14 cellular contexts compared by ENCODE assay signal in genomic region chr5:27474054-27474323, GRCh38.
DNase-seq lines count a peak whose midpoint lies in the region; ATAC-seq, FAIRE-seq and TF ChIP-seq lines count a peak whose summit lies in the region.
"Had no signal": no experiment of that assay in that cellular context is flagged by ENCODE, and none has a peak within 500 bp of the region (broad histone marks: within the 10 kb centered on the region; RNA-seq: fewer than 3 reads in every experiment).

No MANE protein-coding gene starts in this region.

- ATAC-seq in GM23338 (no peak), GM21515 (IDR thresholded peaks at IDR 0.05; ENCODE audit: unreplicated experiment) (no peak), HG02571 (IDR thresholded peaks at IDR 0.05; ENCODE audit: unreplicated experiment) (no peak)
- ATAC-seq: left cardiac atrium had no signal

- H3K9me3 Mint-ChIP-seq in GM23338: peaks cover 43% of the 10 kb centered on the region
- peaks cover 6% of the 10 kb centered on the region for H3K9me3 Mint-ChIP-seq in endothelial cell (ENCODE audit: unreplicated experiment)
- H3K9me3 Mint-ChIP-seq in neural progenitor cell: peaks cover 23% of the 10 kb centered on the region

- no peak for FAIRE-seq in GM12891 (lab: Jason Lieb, UNC)

- 0 out of 2 replicates have a peak overlapping the region, but pooled peaks have one; percentile 99 for H3K27ac Mint-ChIP-seq in GM23338
- H3K27ac Mint-ChIP-seq in endothelial cell (ENCODE audit: unreplicated experiment): no peak overlapping the region
- H3K27ac Mint-ChIP-seq in neural progenitor cell: no peak overlapping the region
- H3K27ac Mint-ChIP-seq: activated naive CD8-positive, alpha-beta T cell; CD4-positive, alpha-beta memory T cell had no signal

- peak overlapping the region; percentile 83 for H3K9ac ChIP-seq in OCI-LY1 (ENCODE audit: low read length)
- no peak overlapping the region for H3K9ac ChIP-seq in neural progenitor cell

- H3K36me3 ChIP-seq in GM23338 (ENCODE audit: insufficient read depth) (peaks cover 48% of the 10 kb centered on the region), OCI-LY1 (ENCODE audit: insufficient read depth, low read length) (peaks cover 57% of the 10 kb centered on the region), neural progenitor cell (peaks cover 40% of the 10 kb centered on the region)
- H3K36me3 ChIP-seq: thyroid gland had no signal

- H4K20me1 ChIP-seq in GM23338 (replicated peaks; ENCODE audit: insufficient read depth): peaks cover 3% of the 10 kb centered on the region; the same call in 1 of the 2 replicates
- no peaks in the 10 kb centered on the region for H4K20me1 ChIP-seq in OCI-LY1 (ENCODE audit: insufficient read depth, low read length)
- peaks cover 7% of the 10 kb centered on the region for H4K20me1 ChIP-seq in neural progenitor cell (ENCODE audit: low read depth)

- H3K27me3 ChIP-seq in GM23338 (ENCODE audit: insufficient read depth) (no peaks in the 10 kb centered on the region), OCI-LY1 (ENCODE audit: insufficient read depth, low read length) (no peaks in the 10 kb centered on the region), neural progenitor cell (no peaks in the 10 kb centered on the region)
- H3K27me3 ChIP-seq: thyroid gland had no signal

- H2AFZ ChIP-seq in GM23338 (no peak overlapping the region), OCI-LY1 (ENCODE audit: low read length) (no peak overlapping the region), neural progenitor cell (replicated peaks) (no peak overlapping the region)

- H3K27ac ChIP-seq in GM23338 (ENCODE audit: low read depth) (no peak overlapping the region), OCI-LY1 (ENCODE audit: low read depth, low read length, poor library complexity, severe bottlenecking) (peak overlapping the region; percentile 87), neural progenitor cell (no peak overlapping the region)
- H3K27ac ChIP-seq: thyroid gland had no signal

- TF ChIP-seq CTCF in GM23338 (conservative IDR thresholded peaks at IDR 0.05; ENCODE audit: low read depth in 2 of 2): no peak
- no peak for TF ChIP-seq CTCF in OCI-LY1 (IDR thresholded peaks at IDR 0.05; ENCODE audit: low read length)
- no peak for TF ChIP-seq CTCF in endothelial cell (IDR thresholded peaks at IDR 0.05; ENCODE audit: unreplicated experiment)
- TF ChIP-seq CTCF in neural progenitor cell (IDR thresholded peaks at IDR 0.05): no peak

- H3K4me1 Mint-ChIP-seq in GM23338 (peaks cover 14% of the 10 kb centered on the region; the same call in 2 of the 3 replicates), endothelial cell (ENCODE audit: unreplicated experiment) (no peaks in the 10 kb centered on the region), neural progenitor cell (peaks cover 8% of the 10 kb centered on the region)
- H3K4me1 Mint-ChIP-seq: CD4-positive, alpha-beta memory T cell had no signal

- H3K79me2 ChIP-seq in GM23338 (replicated peaks; ENCODE audit: insufficient read depth): peaks cover 51% of the 10 kb centered on the region
- peaks cover 31% of the 10 kb centered on the region for H3K79me2 ChIP-seq in OCI-LY1 (ENCODE audit: insufficient read depth, low read length)
- H3K79me2 ChIP-seq in neural progenitor cell (ENCODE audit: low read depth): peaks cover 68% of the 10 kb centered on the region

- H3K9me3 ChIP-seq in OCI-LY1 (ENCODE audit: low read length): peaks cover 21% of the 10 kb centered on the region
- H3K9me3 ChIP-seq in neural progenitor cell (ENCODE audit: low read depth): peaks cover 13% of the 10 kb centered on the region
- H3K9me3 ChIP-seq: thyroid gland had no signal

- H3K36me3 Mint-ChIP-seq in GM23338 (ENCODE audit: low read depth): peaks cover 59% of the 10 kb centered on the region
- H3K36me3 Mint-ChIP-seq in endothelial cell (ENCODE audit: low read depth, unreplicated experiment): peaks cover 29% of the 10 kb centered on the region
- H3K36me3 Mint-ChIP-seq in neural progenitor cell: no peaks in the 10 kb centered on the region
- H3K36me3 Mint-ChIP-seq: activated naive CD8-positive, alpha-beta T cell; CD4-positive, alpha-beta memory T cell had no signal

- H3K4me1 ChIP-seq in GM23338 (ENCODE audit: insufficient read depth) (peaks cover 8% of the 10 kb centered on the region; the same call in 1 of the 2 replicates), OCI-LY1 (ENCODE audit: insufficient read depth, low read length, severe bottlenecking) (peaks cover 22% of the 10 kb centered on the region), neural progenitor cell (peaks cover 8% of the 10 kb centered on the region)
- H3K4me1 ChIP-seq: thyroid gland had no signal

- peak overlapping the region; percentile 79 for H3K4me2 ChIP-seq in GM23338
- H3K4me2 ChIP-seq in OCI-LY1 (ENCODE audit: low read length): peak overlapping the region; percentile 68
- peak overlapping the region; percentile 67 for H3K4me2 ChIP-seq in neural progenitor cell

- peak overlapping the region; percentile 97 for H3K4me3 Mint-ChIP-seq in GM23338
- H3K4me3 Mint-ChIP-seq in endothelial cell (ENCODE audit: unreplicated experiment): peak overlapping the region; percentile 88
- H3K4me3 Mint-ChIP-seq in neural progenitor cell: no peak overlapping the region
- H3K4me3 Mint-ChIP-seq: activated naive CD8-positive, alpha-beta T cell; CD4-positive, alpha-beta memory T cell had no signal

- H3K27me3 Mint-ChIP-seq in GM23338 (ENCODE audit: insufficient read depth, low read depth, poor library complexity) (peaks cover 13% of the 10 kb centered on the region), endothelial cell (ENCODE audit: unreplicated experiment) (peaks cover 4% of the 10 kb centered on the region), neural progenitor cell (ENCODE audit: insufficient read depth, low read depth) (no peaks in the 10 kb centered on the region)
- H3K27me3 Mint-ChIP-seq: activated naive CD8-positive, alpha-beta T cell; CD4-positive, alpha-beta memory T cell had no signal

- DNase-seq in GM23338 (ENCODE audit: low spot score): no peak
- no peak for DNase-seq in endothelial cell (ENCODE audit: low spot score)
- DNase-seq in neural progenitor cell (ENCODE audit: low spot score): no peak
- DNase-seq in GM12891 (ENCODE audit: insufficient read length, low spot score): no peak
- DNase-seq: activated CD4-positive, alpha-beta T cell treated with anti-CD3 and anti-CD28 coated beads for 1 hour; CD4-positive, alpha-beta memory T cell; central memory CD4-positive, alpha-beta T cell; EL; left cardiac atrium; thyroid gland had no signal

- TF ChIP-seq POLR2A in GM12891 (IDR thresholded peaks at IDR 0.05; ENCODE audit: low read depth, low read length): no peak

- H3K9me2 ChIP-seq in GM23338 (ENCODE audit: insufficient read depth) (no peaks in the 10 kb centered on the region), OCI-LY1 (ENCODE audit: low read depth, low read length) (no peaks in the 10 kb centered on the region)

- H3K4me3 ChIP-seq in GM23338: peak overlapping the region; percentile 85
- peak overlapping the region; percentile 78 for H3K4me3 ChIP-seq in OCI-LY1 (ENCODE audit: low read depth, low read length, poor library complexity, severe bottlenecking)
- H3K4me3 ChIP-seq in neural progenitor cell: peak overlapping the region; percentile 65
- H3K4me3 ChIP-seq: thyroid gland had no signal

- H3F3A ChIP-seq in GM23338 (replicated peaks; ENCODE audit: low read depth): 0 out of 2 replicates have a peak, but pooled peaks cover 4% of the 10 kb centered on the region
- H3F3A ChIP-seq in OCI-LY1 (ENCODE audit: insufficient read depth, low read length): no peaks in the 10 kb centered on the region
- peaks cover 8% of the 10 kb centered on the region for H3F3A ChIP-seq in neural progenitor cell (ENCODE audit: low read depth)

TF ChIP-seq in GM23338, 12 proteins besides CTCF, POLR2A, EP300 and RAD21 (continues in another document):
- TF ChIP-seq ZNF114 (CRISPR knock-in tag; IDR thresholded peaks at IDR 0.05): no peak
- no peak for TF ChIP-seq ZNF331 (CRISPR knock-in tag; IDR thresholded peaks at IDR 0.05; ENCODE audit: low read depth)

TF ChIP-seq in GM12891, 5 proteins besides CTCF, POLR2A, EP300 and RAD21:
- TF ChIP-seq PAX5 (IDR thresholded peaks at IDR 0.05; ENCODE audit: insufficient read depth, low read length, severe bottlenecking): no peak
